1 cellular context compared by ENCODE assay signal in the genomic region with DNA sequence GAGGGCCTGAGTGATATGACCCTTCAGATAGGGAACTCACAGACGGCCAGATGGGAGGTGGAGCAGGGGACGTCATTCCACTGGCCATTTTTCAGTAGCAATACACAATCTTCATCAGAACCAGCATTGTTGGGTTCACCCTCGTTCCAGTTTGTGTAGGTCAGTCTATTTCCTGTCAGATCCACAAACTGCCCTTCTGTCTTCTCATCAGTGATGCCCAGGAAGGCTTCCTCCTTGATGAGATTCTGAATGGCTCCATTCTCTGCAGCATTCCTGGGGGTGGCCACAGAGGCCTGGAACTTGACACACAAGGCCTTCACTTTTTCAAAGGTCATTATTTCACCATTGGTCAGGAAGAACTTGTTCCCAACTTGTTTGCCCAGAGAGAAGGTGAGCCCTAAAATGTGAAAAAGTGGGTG.
TF ChIP-seq lines count a peak whose summit lies in the region.

No MANE protein-coding gene starts in this region.

TF ChIP-seq in HepG2, 621 proteins besides CTCF, POLR2A, EP300 and RAD21 (continued from another document and continues in another):
- TF ChIP-seq, protein P1, sequence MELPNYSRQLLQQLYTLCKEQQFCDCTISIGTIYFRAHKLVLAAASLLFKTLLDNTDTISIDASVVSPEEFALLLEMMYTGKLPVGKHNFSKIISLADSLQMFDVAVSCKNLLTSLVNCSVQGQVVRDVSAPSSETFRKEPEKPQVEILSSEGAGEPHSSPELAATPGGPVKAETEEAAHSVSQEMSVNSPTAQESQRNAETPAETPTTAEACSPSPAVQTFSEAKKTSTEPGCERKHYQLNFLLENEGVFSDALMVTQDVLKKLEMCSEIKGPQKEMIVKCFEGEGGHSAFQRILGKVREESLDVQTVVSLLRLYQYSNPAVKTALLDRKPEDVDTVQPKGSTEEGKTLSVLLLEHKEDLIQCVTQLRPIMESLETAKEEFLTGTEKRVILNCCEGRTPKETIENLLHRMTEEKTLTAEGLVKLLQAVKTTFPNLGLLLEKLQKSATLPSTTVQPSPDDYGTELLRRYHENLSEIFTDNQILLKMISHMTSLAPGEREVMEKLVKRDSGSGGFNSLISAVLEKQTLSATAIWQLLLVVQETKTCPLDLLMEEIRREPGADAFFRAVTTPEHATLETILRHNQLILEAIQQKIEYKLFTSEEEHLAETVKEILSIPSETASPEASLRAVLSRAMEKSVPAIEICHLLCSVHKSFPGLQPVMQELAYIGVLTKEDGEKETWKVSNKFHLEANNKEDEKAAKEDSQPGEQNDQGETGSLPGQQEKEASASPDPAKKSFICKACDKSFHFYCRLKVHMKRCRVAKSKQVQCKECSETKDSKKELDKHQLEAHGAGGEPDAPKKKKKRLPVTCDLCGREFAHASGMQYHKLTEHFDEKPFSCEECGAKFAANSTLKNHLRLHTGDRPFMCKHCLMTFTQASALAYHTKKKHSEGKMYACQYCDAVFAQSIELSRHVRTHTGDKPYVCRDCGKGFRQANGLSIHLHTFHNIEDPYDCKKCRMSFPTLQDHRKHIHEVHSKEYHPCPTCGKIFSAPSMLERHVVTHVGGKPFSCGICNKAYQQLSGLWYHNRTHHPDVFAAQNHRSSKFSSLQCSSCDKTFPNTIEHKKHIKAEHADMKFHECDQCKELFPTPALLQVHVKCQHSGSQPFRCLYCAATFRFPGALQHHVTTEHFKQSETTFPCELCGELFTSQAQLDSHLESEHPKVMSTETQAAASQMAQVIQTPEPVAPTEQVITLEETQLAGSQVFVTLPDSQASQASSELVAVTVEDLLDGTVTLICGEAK (IDR thresholded peaks at IDR 0.05) = no peak
- TF ChIP-seq, protein P1 (CRISPR knock-in tag; IDR thresholded peaks at IDR 0.05) = no peak
- TF ChIP-seq MAF1 (CRISPR knock-in tag; IDR thresholded peaks at IDR 0.05; ENCODE audit: borderline replicate concordance) (no peak), ZFP37 (CRISPR knock-in tag; IDR thresholded peaks at IDR 0.05; ENCODE audit: borderline replicate concordance) (no peak), HNF4G (IDR thresholded peaks at IDR 0.05; ENCODE audit: borderline replicate concordance, low read depth, low read length) (peak; percentile 78), HNF4G (CRISPR knock-in tag; IDR thresholded peaks at IDR 0.05; ENCODE audit: borderline replicate concordance, low read depth) (0 out of 2 replicates have a peak, but pooled peaks have one; percentile 29), ZNF282 (IDR thresholded peaks at IDR 0.05; ENCODE audit: partially characterized antibody) (no peak), IKZF1 (IDR thresholded peaks at IDR 0.05) (no peak), ZFAT (CRISPR knock-in tag; conservative IDR thresholded peaks at IDR 0.05) (no peak), NFATC3 (CRISPR knock-in tag; IDR thresholded peaks at IDR 0.05) (no peak), EHMT2 (IDR thresholded peaks at IDR 0.05; ENCODE audit: borderline replicate concordance, low read depth, low read length) (no peak; the same call in 1 of the 2 replicates), ZNF101 (CRISPR knock-in tag; IDR thresholded peaks at IDR 0.05; ENCODE audit: borderline replicate concordance, low read depth) (no peak), ASH2L (IDR thresholded peaks at IDR 0.05; ENCODE audit: insufficient read length, low read depth, low read length) (no peak), RBM22 (optimal IDR thresholded peaks at IDR 0.05; ENCODE audit: low read length) (no peak), ZNF546 (CRISPR knock-in tag; conservative IDR thresholded peaks at IDR 0.05) (no peak), TBP (CRISPR knock-in tag; IDR thresholded peaks at IDR 0.05) (no peak), TBX2 (CRISPR knock-in tag; IDR thresholded peaks at IDR 0.05; ENCODE audit: borderline replicate concordance) (peak; percentile 58; the same call in 1 of the 2 replicates), FOXJ3 (CRISPR knock-in tag; IDR thresholded peaks at IDR 0.05; ENCODE audit: borderline replicate concordance) (no peak), SIX4 (CRISPR knock-in tag; IDR thresholded peaks at IDR 0.05) (peak; percentile 60; the same call in 1 of the 2 replicates), KDM4B (CRISPR knock-in tag; IDR thresholded peaks at IDR 0.05) (0 out of 2 replicates have a peak, but pooled peaks have one; percentile 24), ZNF34 (CRISPR knock-in tag; IDR thresholded peaks at IDR 0.05; ENCODE audit: borderline replicate concordance) (no peak), ZSCAN21 (CRISPR knock-in tag; IDR thresholded peaks at IDR 0.05; ENCODE audit: borderline replicate concordance) (no peak), HMGA1 (CRISPR knock-in tag; conservative IDR thresholded peaks at IDR 0.05) (no peak), ZNF562 (CRISPR knock-in tag; IDR thresholded peaks at IDR 0.05; ENCODE audit: borderline replicate concordance) (no peak), RXRA (CRISPR knock-in tag; IDR thresholded peaks at IDR 0.05) (peak; percentile 82; the same call in 1 of the 2 replicates), SETDB1 (CRISPR knock-in tag; IDR thresholded peaks at IDR 0.05; ENCODE audit: borderline replicate concordance) (no peak), ZNF468 (CRISPR knock-in tag; IDR thresholded peaks at IDR 0.05) (no peak), FOXM1 (CRISPR knock-in tag; IDR thresholded peaks at IDR 0.05) (no peak), JUND (CRISPR knock-in tag; IDR thresholded peaks at IDR 0.05) (no peak), CEBPB (IDR thresholded peaks at IDR 0.05; ENCODE audit: borderline replicate concordance, low read depth, low read length) (no peak), ZNF746 (CRISPR knock-in tag; IDR thresholded peaks at IDR 0.05) (no peak), MBD4 (IDR thresholded peaks at IDR 0.05; ENCODE audit: borderline replicate concordance, low read length) (no peak), HNF4A (CRISPR knock-in tag; IDR thresholded peaks at IDR 0.05) (peak; percentile 79), ZNF30 (CRISPR knock-in tag; IDR thresholded peaks at IDR 0.05) (no peak), ZNF460 (CRISPR knock-in tag; IDR thresholded peaks at IDR 0.05; ENCODE audit: borderline replicate concordance) (no peak)
- TF ChIP-seq, protein P2, sequence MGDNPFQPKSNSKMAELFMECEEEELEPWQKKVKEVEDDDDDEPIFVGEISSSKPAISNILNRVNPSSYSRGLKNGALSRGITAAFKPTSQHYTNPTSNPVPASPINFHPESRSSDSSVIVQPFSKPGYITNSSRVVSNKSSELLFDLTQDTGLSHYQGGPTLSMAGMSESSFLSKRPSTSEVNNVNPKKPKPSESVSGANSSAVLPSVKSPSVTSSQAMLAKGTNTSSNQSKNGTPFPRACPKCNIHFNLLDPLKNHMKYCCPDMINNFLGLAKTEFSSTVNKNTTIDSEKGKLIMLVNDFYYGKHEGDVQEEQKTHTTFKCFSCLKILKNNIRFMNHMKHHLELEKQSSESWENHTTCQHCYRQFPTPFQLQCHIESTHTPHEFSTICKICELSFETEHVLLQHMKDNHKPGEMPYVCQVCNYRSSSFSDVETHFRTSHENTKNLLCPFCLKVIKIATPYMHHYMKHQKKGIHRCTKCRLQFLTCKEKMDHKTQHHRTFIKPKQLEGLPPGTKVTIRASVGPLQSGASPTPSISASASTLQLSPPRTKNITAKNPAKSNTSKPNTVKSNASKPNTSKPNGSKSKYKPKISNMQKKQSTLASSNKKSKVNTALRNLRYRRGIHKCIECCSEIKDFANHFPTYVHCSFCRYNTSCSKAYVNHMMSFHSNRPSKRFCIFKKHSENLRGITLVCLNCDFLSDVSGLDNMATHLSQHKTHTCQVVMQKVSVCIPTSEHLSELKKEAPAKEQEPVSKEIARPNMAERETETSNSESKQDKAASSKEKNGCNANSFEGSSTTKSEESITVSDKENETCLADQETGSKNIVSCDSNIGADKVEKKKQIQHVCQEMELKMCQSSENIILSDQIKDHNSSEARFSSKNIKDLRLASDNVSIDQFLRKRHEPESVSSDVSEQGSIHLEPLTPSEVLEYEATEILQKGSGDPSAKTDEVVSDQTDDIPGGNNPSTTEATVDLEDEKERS (CRISPR knock-in tag; IDR thresholded peaks at IDR 0.05) = no peak; the same call in 1 of the 2 replicates
- TF ChIP-seq, protein P3, sequence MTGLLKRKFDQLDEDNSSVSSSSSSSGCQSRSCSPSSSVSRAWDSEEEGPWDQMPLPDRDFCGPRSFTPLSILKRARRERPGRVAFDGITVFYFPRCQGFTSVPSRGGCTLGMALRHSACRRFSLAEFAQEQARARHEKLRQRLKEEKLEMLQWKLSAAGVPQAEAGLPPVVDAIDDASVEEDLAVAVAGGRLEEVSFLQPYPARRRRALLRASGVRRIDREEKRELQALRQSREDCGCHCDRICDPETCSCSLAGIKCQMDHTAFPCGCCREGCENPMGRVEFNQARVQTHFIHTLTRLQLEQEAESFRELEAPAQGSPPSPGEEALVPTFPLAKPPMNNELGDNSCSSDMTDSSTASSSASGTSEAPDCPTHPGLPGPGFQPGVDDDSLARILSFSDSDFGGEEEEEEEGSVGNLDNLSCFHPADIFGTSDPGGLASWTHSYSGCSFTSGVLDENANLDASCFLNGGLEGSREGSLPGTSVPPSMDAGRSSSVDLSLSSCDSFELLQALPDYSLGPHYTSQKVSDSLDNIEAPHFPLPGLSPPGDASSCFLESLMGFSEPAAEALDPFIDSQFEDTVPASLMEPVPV (CRISPR knock-in tag; IDR thresholded peaks at IDR 0.05) = no peak
- TF ChIP-seq, protein P4, sequence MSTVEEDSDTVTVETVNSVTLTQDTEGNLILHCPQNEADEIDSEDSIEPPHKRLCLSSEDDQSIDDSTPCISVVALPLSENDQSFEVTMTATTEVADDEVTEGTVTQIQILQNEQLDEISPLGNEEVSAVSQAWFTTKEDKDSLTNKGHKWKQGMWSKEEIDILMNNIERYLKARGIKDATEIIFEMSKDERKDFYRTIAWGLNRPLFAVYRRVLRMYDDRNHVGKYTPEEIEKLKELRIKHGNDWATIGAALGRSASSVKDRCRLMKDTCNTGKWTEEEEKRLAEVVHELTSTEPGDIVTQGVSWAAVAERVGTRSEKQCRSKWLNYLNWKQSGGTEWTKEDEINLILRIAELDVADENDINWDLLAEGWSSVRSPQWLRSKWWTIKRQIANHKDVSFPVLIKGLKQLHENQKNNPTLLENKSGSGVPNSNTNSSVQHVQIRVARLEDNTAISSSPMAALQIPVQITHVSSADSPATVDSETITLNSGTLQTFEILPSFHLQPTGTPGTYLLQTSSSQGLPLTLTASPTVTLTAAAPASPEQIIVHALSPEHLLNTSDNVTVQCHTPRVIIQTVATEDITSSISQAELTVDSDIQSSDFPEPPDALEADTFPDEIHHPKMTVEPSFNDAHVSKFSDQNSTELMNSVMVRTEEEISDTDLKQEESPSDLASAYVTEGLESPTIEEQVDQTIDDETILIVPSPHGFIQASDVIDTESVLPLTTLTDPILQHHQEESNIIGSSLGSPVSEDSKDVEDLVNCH (CRISPR knock-in tag; IDR thresholded peaks at IDR 0.05) = no peak
- TF ChIP-seq, protein P5, sequence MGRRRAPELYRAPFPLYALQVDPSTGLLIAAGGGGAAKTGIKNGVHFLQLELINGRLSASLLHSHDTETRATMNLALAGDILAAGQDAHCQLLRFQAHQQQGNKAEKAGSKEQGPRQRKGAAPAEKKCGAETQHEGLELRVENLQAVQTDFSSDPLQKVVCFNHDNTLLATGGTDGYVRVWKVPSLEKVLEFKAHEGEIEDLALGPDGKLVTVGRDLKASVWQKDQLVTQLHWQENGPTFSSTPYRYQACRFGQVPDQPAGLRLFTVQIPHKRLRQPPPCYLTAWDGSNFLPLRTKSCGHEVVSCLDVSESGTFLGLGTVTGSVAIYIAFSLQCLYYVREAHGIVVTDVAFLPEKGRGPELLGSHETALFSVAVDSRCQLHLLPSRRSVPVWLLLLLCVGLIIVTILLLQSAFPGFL (CRISPR knock-in tag; IDR thresholded peaks at IDR 0.05) = no peak
- TF ChIP-seq, protein P6, sequence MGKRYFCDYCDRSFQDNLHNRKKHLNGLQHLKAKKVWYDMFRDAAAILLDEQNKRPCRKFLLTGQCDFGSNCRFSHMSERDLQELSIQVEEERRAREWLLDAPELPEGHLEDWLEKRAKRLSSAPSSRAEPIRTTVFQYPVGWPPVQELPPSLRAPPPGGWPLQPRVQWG (CRISPR knock-in tag; IDR thresholded peaks at IDR 0.05; ENCODE audit: borderline replicate concordance, low read depth) = no peak
- TF ChIP-seq, protein P7, sequence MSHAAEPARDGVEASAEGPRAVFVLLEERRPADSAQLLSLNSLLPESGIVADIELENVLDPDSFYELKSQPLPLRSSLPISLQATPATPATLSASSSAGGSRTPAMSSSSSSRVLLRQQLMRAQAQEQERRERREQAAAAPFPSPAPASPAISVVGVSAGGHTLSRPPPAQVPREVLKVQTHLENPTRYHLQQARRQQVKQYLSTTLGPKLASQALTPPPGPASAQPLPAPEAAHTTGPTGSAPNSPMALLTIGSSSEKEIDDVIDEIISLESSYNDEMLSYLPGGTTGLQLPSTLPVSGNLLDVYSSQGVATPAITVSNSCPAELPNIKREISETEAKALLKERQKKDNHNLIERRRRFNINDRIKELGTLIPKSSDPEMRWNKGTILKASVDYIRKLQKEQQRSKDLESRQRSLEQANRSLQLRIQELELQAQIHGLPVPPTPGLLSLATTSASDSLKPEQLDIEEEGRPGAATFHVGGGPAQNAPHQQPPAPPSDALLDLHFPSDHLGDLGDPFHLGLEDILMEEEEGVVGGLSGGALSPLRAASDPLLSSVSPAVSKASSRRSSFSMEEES (CRISPR knock-in tag; IDR thresholded peaks at IDR 0.05) = no peak
